ENCODE assay signal across 8 cellular contexts in the genomic region with DNA sequence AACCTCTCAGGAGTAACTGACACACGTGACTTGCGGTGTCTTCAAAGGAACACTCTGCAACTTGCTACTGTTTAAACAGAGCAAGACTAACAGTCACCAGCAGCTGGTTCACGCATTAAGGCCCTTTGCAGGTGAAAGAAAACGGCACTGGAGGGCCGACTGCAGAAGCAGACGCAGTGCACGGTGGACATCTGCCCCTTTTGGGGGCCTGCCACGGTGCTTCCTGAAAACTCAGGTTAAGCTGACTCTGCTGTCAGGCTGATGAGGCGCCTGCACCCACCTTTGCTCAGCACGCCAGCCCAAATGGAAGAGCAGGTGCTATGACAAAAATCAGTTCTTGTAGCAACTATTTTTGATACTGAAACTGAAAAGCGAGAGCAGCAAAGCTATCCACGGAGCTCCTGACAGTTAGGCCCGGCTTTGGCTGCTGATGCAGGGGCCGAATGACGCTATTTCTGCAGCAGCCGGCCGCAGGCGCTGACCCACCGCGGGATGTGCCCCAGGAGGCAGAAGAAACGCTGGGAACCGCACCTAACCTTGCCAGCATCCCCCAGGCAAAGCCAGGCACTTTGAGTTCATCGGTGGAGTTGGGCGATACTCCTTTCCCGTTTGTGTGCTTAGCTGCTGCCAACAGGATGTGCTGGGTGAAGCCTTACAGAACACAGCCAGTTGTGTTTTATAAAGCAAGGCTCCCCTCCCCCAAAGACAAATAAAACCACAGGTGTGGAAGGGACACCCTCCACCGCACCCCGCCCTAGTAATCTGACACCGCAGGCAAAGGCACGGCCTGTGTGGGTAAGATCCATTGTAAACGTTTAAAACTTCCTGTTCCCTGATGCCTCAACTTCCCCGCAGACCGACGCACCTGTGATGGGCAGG. TPM values are rescaled to one million over a fixed set of nuclear protein-coding genes. Genes with fewer than 3 reads are reported as not detected.
DNase-seq lines count a peak whose midpoint lies in the region; ATAC-seq lines count a peak whose summit lies in the region.

No MANE protein-coding gene starts in this region.

- H3K36me3 Mint-ChIP-seq in activated CD8-positive, alpha-beta memory T cell treated with anti-CD3 and anti-CD28 coated beads, Interleukin-2, amount 10 ng/mL, durations not matched to agents 7 days and 5 days, result peaks cover 29% of the 10 kb centered on the region

- peak overlapping the region; percentile 44 for H3K4me3 Mint-ChIP-seq in activated CD8-positive, alpha-beta memory T cell treated with anti-CD3 and anti-CD28 coated beads, Interleukin-2, amount 10 ng/mL, durations not matched to agents 7 days and 5 days

- CTCF ChIA-PET in activated CD8-positive, alpha-beta memory T cell treated with anti-CD3 and anti-CD28 coated beads, Interleukin-2, amount 10 ng/mL, durations not matched to agents 7 days and 5 days (lab: Charles Lee), result interaction anchor here (0.9 to 1.6 kb wide), 4 partner anchors 12 to 329 kb away, joined by 3 to 6 read pairs (median 3); no protein-coding TSS in a partner anchor

- intact Hi-C loops in cardiac septum (cut with DNase I), result no loop called here

- DNase-seq in SIG-M5 treated with dmso at 0.1 percent for 504 hours (lab: John Stamatoyannopoulos, UW; ENCODE audit: unreplicated experiment) (peak; percentile 40), SIG-M5 (lab: John Stamatoyannopoulos, UW) (no peak), NCI-H2107 treated with DMSO at 0.1 percent for 48 hours (lab: John Stamatoyannopoulos, UW; ENCODE audit: unreplicated experiment) (peak; percentile 99), cardiac septum (ENCODE audit: low spot score) (peak; percentile 65), HCEC 1CT (no peak)
- DNase-seq in activated CD8-positive, alpha-beta memory T cell treated with anti-CD3 and anti-CD28 coated beads, Interleukin-2, amount 10 ng/mL, durations not matched to agents 7 days and 5 days, result peak; percentile 80
- DNase-seq in stimulated activated CD4-positive, alpha-beta T cell treated with anti-CD3 and anti-CD28 coated beads, Interleukin-2, amount 100 ng/mL, for 48 hours, result peak; percentile 32 to 38

- peaks cover 66% of the 10 kb centered on the region for H3K4me1 Mint-ChIP-seq in activated CD8-positive, alpha-beta memory T cell treated with anti-CD3 and anti-CD28 coated beads, Interleukin-2, amount 10 ng/mL, durations not matched to agents 7 days and 5 days

- ATAC-seq in HG03039 (IDR thresholded peaks at IDR 0.05; ENCODE audit: unreplicated experiment), result peak; percentile 49
- ATAC-seq in activated CD8-positive, alpha-beta memory T cell treated with anti-CD3 and anti-CD28 coated beads, Interleukin-2, amount 10 ng/mL, durations not matched to agents 7 days and 5 days, result peak; percentile 42

- H3K9me3 Mint-ChIP-seq in activated CD8-positive, alpha-beta memory T cell treated with anti-CD3 and anti-CD28 coated beads, Interleukin-2, amount 10 ng/mL, durations not matched to agents 7 days and 5 days (ENCODE audit: low read depth), result peaks cover 3% of the 10 kb centered on the region

- H3K27me3 Mint-ChIP-seq in activated CD8-positive, alpha-beta memory T cell treated with anti-CD3 and anti-CD28 coated beads, Interleukin-2, amount 10 ng/mL, durations not matched to agents 7 days and 5 days, result peaks cover 7% of the 10 kb centered on the region

- H3K27ac Mint-ChIP-seq in activated CD8-positive, alpha-beta memory T cell treated with anti-CD3 and anti-CD28 coated beads, Interleukin-2, amount 10 ng/mL, durations not matched to agents 7 days and 5 days, result peak overlapping the region; percentile 90

RNA-seq across cellular contexts. Expression of a gene that starts 21.1 kb away (rescaled TPM):
- 1 to 10 TPM in 1 of 2 experiments, under 1 TPM in 1; 0.82 to 1.5 TPM for total RNA-seq in activated CD8-positive, alpha-beta memory T cell treated with anti-CD3 and anti-CD28 coated beads, Interleukin-2, amount 10 ng/mL, durations not matched to agents 7 days and 5 days
- total RNA-seq in cardiac septum, result not detected

RNA-seq across cellular contexts. Expression of a gene that starts 29.0 kb away (rescaled TPM):
- total RNA-seq in activated CD8-positive, alpha-beta memory T cell treated with anti-CD3 and anti-CD28 coated beads, Interleukin-2, amount 10 ng/mL, durations not matched to agents 7 days and 5 days, result 100 to 1,000 TPM; 107 to 115 TPM
- total RNA-seq in cardiac septum, result 42.6 TPM

Comparison
In these comparisons a context has a peak if more than half of its experiments do, and no peak if none do; other contexts are left out.
1. DNase-seq: peak in SIG-M5 treated with dmso at 0.1 percent for 504 hours (single experiment), NCI-H2107 treated with DMSO at 0.1 percent for 48 hours (single experiment), activated CD8-positive, alpha-beta memory T cell treated with anti-CD3 and anti-CD28 coated beads, Interleukin-2, amount 10 ng/mL, durations not matched to agents 7 days and 5 days (single experiment), cardiac septum (single experiment) and stimulated activated CD4-positive, alpha-beta T cell treated with anti-CD3 and anti-CD28 coated beads, Interleukin-2, amount 100 ng/mL, for 48 hours (2 of 2); none in SIG-M5 (single experiment) and HCEC 1CT (single experiment).